19 cellular contexts compared by ENCODE assay signal in genomic region chr2:199443589-199444130, GRCh38.
"Had no signal": no experiment of that assay in that cellular context is flagged by ENCODE, and none has a peak within 500 bp of the region (broad histone marks: within the 10 kb centered on the region; RNA-seq: fewer than 3 reads in every experiment).

No MANE protein-coding gene starts in this region.

- H3K36me3 ChIP-seq: adrenal gland, heart left ventricle, neutrophil, spleen, upper lobe of left lung had no signal

- ATAC-seq: body of pancreas; heart left ventricle; left colon; naive thymus-derived CD8-positive, alpha-beta T cell; right cardiac atrium had no signal

- H3K9me3 ChIP-seq: adrenal gland, body of pancreas, heart left ventricle, neutrophil, spleen, upper lobe of left lung had no signal

- H3K27ac ChIP-seq: adrenal gland, body of pancreas, heart left ventricle, neutrophil, spleen, upper lobe of left lung had no signal

- DNase-seq: activated CD4-positive, alpha-beta T cell treated with anti-CD3 and anti-CD28 coated beads, Interleukin-2, amount 10 ng/mL, durations not matched to agents 7 days and 5 days; activated CD4-positive, CD25-positive, alpha-beta regulatory T cell; activated CD8-positive, alpha-beta memory T cell treated with anti-CD3 and anti-CD28 coated beads for 24 hours; activated naive CD4-positive, alpha-beta T cell treated with anti-CD3 and anti-CD28 coated beads for 36 hours; adrenal gland; body of pancreas; cortex of kidney; effector CD8-positive, alpha-beta T cell; heart left ventricle; left colon; naive thymus-derived CD8-positive, alpha-beta T cell; right cardiac atrium; spleen; stimulated activated CD4-positive, alpha-beta T cell treated with anti-CD3 and anti-CD28 coated beads, Interleukin-1b, Interleukin-23, amount 100 ng/mL, for 48 hours; stimulated activated naive CD4-positive, alpha-beta T cell treated with Interleukin-2 at 50 U/mL for 16 hours; T-helper 2 cell; upper lobe of left lung had no signal

- H3K4me3 ChIP-seq: adrenal gland, body of pancreas, heart left ventricle, lung, spleen, upper lobe of left lung had no signal

- H3K4me1 ChIP-seq: adrenal gland, body of pancreas, heart left ventricle, spleen, upper lobe of left lung had no signal

- H3K27me3 ChIP-seq: adrenal gland, body of pancreas, upper lobe of left lung had no signal
